Comparison of ENCODE assay signal across 8 cellular contexts in genomic region chr17:18362509-18363020, GRCh38. TPM values are rescaled to one million over a fixed set of nuclear protein-coding genes. Genes with fewer than 3 reads are reported as not detected.
DNase-seq lines count a peak whose midpoint lies in the region; ATAC-seq and TF ChIP-seq lines count a peak whose summit lies in the region.

No MANE protein-coding gene starts in this region.

- TF ChIP-seq CTCF in AG09309 (IDR thresholded peaks at IDR 0.05; ENCODE audit: control insufficient read depth, insufficient read depth, low read depth, low read length, missing control alignments): no peak
- no peak for TF ChIP-seq CTCF in lower leg skin (IDR thresholded peaks at IDR 0.05)

- WGBS in lower leg skin, 2 donors: 9 to 12% methylated on average over 17 to 19 of the region's 19 CpGs

- H3K27ac ChIP-seq in SJSA1 (no peak overlapping the region), stomach smooth muscle (ENCODE audit: low read length) (peak overlapping the region; percentile 31)
- H3K27ac ChIP-seq in effector memory CD4-positive, alpha-beta T cell (ENCODE audit: insufficient read depth, low read length, poor library complexity, severe bottlenecking): peak overlapping the region; percentile 47

- H3K4me1 ChIP-seq in SJSA1 (replicated peaks) (peaks cover 6% of the 10 kb centered on the region), stomach smooth muscle (ENCODE audit: control insufficient read depth, insufficient read depth, low read length) (peaks cover 7% of the 10 kb centered on the region)
- H3K4me1 ChIP-seq in effector memory CD4-positive, alpha-beta T cell (ENCODE audit: control insufficient read depth, insufficient read depth, low read length, poor library complexity, severe bottlenecking): peaks cover 10% of the 10 kb centered on the region

- ATAC-seq in GM21367 (IDR thresholded peaks at IDR 0.05; ENCODE audit: unreplicated experiment) (peak; percentile 10), HG02852 (IDR thresholded peaks at IDR 0.05; ENCODE audit: unreplicated experiment) (no peak)

- H3K27me3 ChIP-seq in SJSA1 (replicated peaks) (no peaks in the 10 kb centered on the region), stomach smooth muscle (ENCODE audit: control insufficient read depth in 1 of 2, insufficient read depth in 2 of 2, low read length in 2 of 2) (no peaks in the 10 kb centered on the region)
- H3K27me3 ChIP-seq in effector memory CD4-positive, alpha-beta T cell (replicated peaks; ENCODE audit: control insufficient read depth, insufficient read depth, low read length, poor library complexity, severe bottlenecking): no peaks in the 10 kb centered on the region

- no peaks in the 10 kb centered on the region; the same call in 1 of the 2 replicates for H3K36me3 ChIP-seq in SJSA1
- H3K36me3 ChIP-seq in effector memory CD4-positive, alpha-beta T cell (ENCODE audit: control insufficient read depth, insufficient read depth, low read length): no peaks in the 10 kb centered on the region
- no peaks in the 10 kb centered on the region for H3K36me3 ChIP-seq in stomach smooth muscle (ENCODE audit: control insufficient read depth in 2 of 2, insufficient read depth in 2 of 2, low read length in 2 of 2)

- intact Hi-C loops in lower leg skin (cut with DNase I; ENCODE audit: low total_unique reads): no loop called here

- no peaks in the 10 kb centered on the region for H3K9me3 ChIP-seq in SJSA1 (replicated peaks)
- H3K9me3 ChIP-seq in effector memory CD4-positive, alpha-beta T cell (ENCODE audit: control insufficient read depth, low read length): no peaks in the 10 kb centered on the region
- no peaks in the 10 kb centered on the region for H3K9me3 ChIP-seq in stomach smooth muscle (ENCODE audit: control insufficient read depth in 2 of 2, low read length in 2 of 2)

- TF ChIP-seq POLR2A in lower leg skin (IDR thresholded peaks at IDR 0.05): no peak

- DNase-seq in AG09309 (ENCODE audit: low read depth): no peak
- DNase-seq in SJSA1 (ENCODE audit: low read depth in 1 of 2, low spot score in 2 of 2): no peak
- DNase-seq in effector memory CD4-positive, alpha-beta T cell: no peak
- DNase-seq in lower leg skin (ENCODE audit: low spot score in 2 of 2): peak; percentile 59 to 92
- no peak for DNase-seq in UCSD-AML1 (lab: John Stamatoyannopoulos, UW; ENCODE audit: unreplicated experiment)

- H3K9ac ChIP-seq in stomach smooth muscle (ENCODE audit: low read length in 2 of 2): peak overlapping the region; percentile 29 to 73

- H3K4me3 ChIP-seq in AG09309 (ENCODE audit: control insufficient read depth, low read depth, low read length) (peak overlapping the region; percentile 67), SJSA1 (peak overlapping the region; percentile 82), lower leg skin (ENCODE audit: low read depth, poor library complexity, severe bottlenecking) (peak overlapping the region; percentile 72), stomach smooth muscle (ENCODE audit: low read length in 2 of 2) (peak overlapping the region; percentile 54 to 83)
- peak overlapping the region; percentile 74 for H3K4me3 ChIP-seq in effector memory CD4-positive, alpha-beta T cell (ENCODE audit: insufficient read depth, low read depth, low read length, poor library complexity, severe bottlenecking)

RNA-seq across cellular contexts. Expression of gene SHMT1, which starts 0.8 kb away (rescaled TPM):
- total RNA-seq in SJSA1 (2014; rRNA removed; shearing (Covaris generic)): 20.4 and 23.0 TPM in 2 replicates
- 10 to 100 TPM; 49.2 to 63.8 (median 54.6) TPM for total RNA-seq in lower leg skin

RNA-seq across cellular contexts. Expression of gene EVPLL, which starts 15.0 kb away (rescaled TPM):
- total RNA-seq in SJSA1 (2014; rRNA removed; shearing (Covaris generic)): not detected in 2 replicates
- 10 to 100 TPM in 1 of 4 donors, 1 to 10 TPM in 3; 4.4 to 19.9 (median 5.2) TPM for total RNA-seq in lower leg skin

RNA-seq across cellular contexts. Expression of gene SMCR8, which starts 47.5 kb away (rescaled TPM):
- 6.0 and 12.1 TPM in 2 replicates for total RNA-seq in SJSA1 (2014; rRNA removed; shearing (Covaris generic))
- 10 to 100 TPM; 14.0 to 23.7 (median 18.4) TPM for total RNA-seq in lower leg skin

RNA-seq across cellular contexts. Expression of gene TOP3A, which starts 47.8 kb away (rescaled TPM):
- 38.4 and 80.2 TPM in 2 replicates for total RNA-seq in SJSA1 (2014; rRNA removed; shearing (Covaris generic))
- 10 to 100 TPM; 18.7 to 46.4 (median 28.4) TPM for total RNA-seq in lower leg skin

Comparison
In these comparisons a context has a peak if more than half of its experiments do, and no peak if none do; other contexts are left out.
1. DNase-seq: peak in lower leg skin (2 of 2); none in AG09309 (single experiment), SJSA1 (0 of 2), effector memory CD4-positive, alpha-beta T cell (0 of 3) and UCSD-AML1 (single experiment).
2. Peak in every context shown above with its lines, with median percentiles within 50 percentile points of each other: H3K4me3 ChIP-seq.